In genomic region chr2:109199790-109200189, GRCh38 we compare ENCODE assay signal across 21 cellular contexts.
"Had no signal": no experiment of that assay in that cellular context is flagged by ENCODE, and none has a peak within 500 bp of the region (broad histone marks: within the 10 kb centered on the region; RNA-seq: fewer than 3 reads in every experiment).

No MANE protein-coding gene starts in this region.

- H3K9ac ChIP-seq: SK-N-SH had no signal

- H3K9me3 ChIP-seq: SK-N-SH had no signal

- DNase-seq: Kasumi-1, KG1, MM.1S, NCI-H1092 treated with DMSO at 0.1 percent for 48 hours, NCI-H1436, NCI-H187 treated with DMSO at 0.1 percent for 48 hours, NCI-H2029 treated with DMSO at 0.1 percent for 48 hours, NCI-H2171 treated with DMSO at 0.1 percent for 48 hours, NCI-H345, NCI-H446 treated with DMSO at 0.1 percent for 48 hours, NCI-H524, NCI-H526 treated with DMSO at 0.1 percent for 48 hours, NCI-H774, Right ventricle myocardium superior, RPMI8226, SIG-M5, SK-N-SH, SW 1271 had no signal

- H3K4me2 ChIP-seq: SK-N-SH had no signal

- H3K27ac ChIP-seq: HL-60 had no signal

- FAIRE-seq: HTR-8/SVneo, RCC 7860 had no signal
